ENCODE assay signal across 24 cellular contexts in the genomic region with DNA sequence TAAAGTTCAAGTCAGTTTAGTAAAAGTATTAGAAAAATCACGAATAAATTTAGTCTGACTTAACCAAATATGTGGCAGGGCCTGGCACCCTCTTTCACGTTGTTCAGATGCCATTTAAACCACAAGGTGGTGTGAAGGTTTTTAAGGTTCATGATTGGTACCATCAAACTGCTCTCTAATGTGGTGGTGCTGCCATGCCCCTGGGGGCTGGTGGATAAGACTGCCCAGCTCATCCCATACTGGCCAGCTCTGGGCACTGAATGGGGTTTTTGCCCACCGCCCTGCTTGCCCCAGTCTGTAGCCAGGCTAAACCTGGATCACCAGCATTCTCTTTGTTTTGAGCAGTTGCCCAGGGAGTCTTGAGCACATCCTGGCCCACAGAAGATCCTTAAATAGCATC.
"Had no signal": no experiment of that assay in that cellular context is flagged by ENCODE, and none has a peak within 500 bp of the region (broad histone marks: within the 10 kb centered on the region; RNA-seq: fewer than 3 reads in every experiment).

No MANE protein-coding gene starts in this region.

- H3K27me3 ChIP-seq: foreskin keratinocyte, heart left ventricle, hepatocyte, stomach, thyroid gland, vagina had no signal

- H3K4me3 ChIP-seq: gastroesophageal sphincter, heart left ventricle, hepatocyte, stomach, thyroid gland, vagina had no signal

- ATAC-seq: esophagus mucosa; foreskin keratinocyte; gastroesophageal sphincter; heart left ventricle; left lobe of liver; naive thymus-derived CD8-positive, alpha-beta T cell; sciatic nerve; stimulated activated effector memory CD8-positive, alpha-beta T cell treated with anti-CD3 and anti-CD28 coated beads, Interleukin-12 subunit alpha, Interleukin-12 subunit beta, amount 100 ng/mL, for 72 hours had no signal

- H3K4me3 Mint-ChIP-seq: naive thymus-derived CD8-positive, alpha-beta T cell; nephron progenitor cell; stimulated activated effector memory CD8-positive, alpha-beta T cell treated with anti-CD3 and anti-CD28 coated beads, Interleukin-12 subunit alpha, Interleukin-12 subunit beta, amount 100 ng/mL, for 72 hours had no signal

- H3K4me1 Mint-ChIP-seq: naive thymus-derived CD8-positive, alpha-beta T cell; nephron progenitor cell; stimulated activated effector memory CD8-positive, alpha-beta T cell treated with anti-CD3 and anti-CD28 coated beads, Interleukin-12 subunit alpha, Interleukin-12 subunit beta, amount 100 ng/mL, for 72 hours had no signal

- H3K4me1 ChIP-seq: foreskin keratinocyte, gastroesophageal sphincter, heart left ventricle, parathyroid adenoma, stomach, vagina had no signal

- H3K27ac ChIP-seq: epithelial cell of prostate, foreskin keratinocyte, gastroesophageal sphincter, heart left ventricle, hepatocyte, parathyroid adenoma, stomach, vagina had no signal

- H2AFZ ChIP-seq: hepatocyte, parathyroid adenoma had no signal

- H3K9me3 ChIP-seq: gastroesophageal sphincter, heart left ventricle, stomach, thyroid gland, vagina had no signal

- FAIRE-seq: kidney had no signal

- H3K9me3 Mint-ChIP-seq: naive thymus-derived CD8-positive, alpha-beta T cell; nephron progenitor cell; stimulated activated effector memory CD8-positive, alpha-beta T cell treated with anti-CD3 and anti-CD28 coated beads, Interleukin-12 subunit alpha, Interleukin-12 subunit beta, amount 100 ng/mL, for 72 hours had no signal

- H3K36me3 ChIP-seq: gastroesophageal sphincter, heart left ventricle, stomach, thyroid gland, vagina had no signal

- H3K27ac Mint-ChIP-seq: naive thymus-derived CD8-positive, alpha-beta T cell; nephron progenitor cell; progenitor cell of endocrine pancreas; stimulated activated effector memory CD8-positive, alpha-beta T cell treated with anti-CD3 and anti-CD28 coated beads, Interleukin-12 subunit alpha, Interleukin-12 subunit beta, amount 100 ng/mL, for 72 hours had no signal

- H3K36me3 Mint-ChIP-seq: naive thymus-derived CD8-positive, alpha-beta T cell; stimulated activated effector memory CD8-positive, alpha-beta T cell treated with anti-CD3 and anti-CD28 coated beads, Interleukin-12 subunit alpha, Interleukin-12 subunit beta, amount 100 ng/mL, for 72 hours had no signal

- H3K9ac ChIP-seq: parathyroid adenoma had no signal

- H3K79me2 ChIP-seq: hepatocyte, parathyroid adenoma had no signal

- DNase-seq: cortex of kidney; effector CD4-positive, alpha-beta T cell; foreskin keratinocyte; heart left ventricle; kidney; mammary epithelial cell; naive thymus-derived CD8-positive, alpha-beta T cell; nephron progenitor cell; occipital lobe; stimulated activated CD4-positive, alpha-beta T cell treated with anti-CD3 and anti-CD28 coated beads, Interleukin-2, amount 100 ng/mL, for 24 hours; stimulated activated CD4-positive, alpha-beta T cell treated with anti-CD3 and anti-CD28 coated beads, Interleukin-4, amount 100 ng/mL, for 24 hours; stimulated activated naive CD4-positive, alpha-beta T cell treated with Interleukin-2 at 50 U/mL for 16 hours; stomach; thyroid gland had no signal

- H3K4me2 ChIP-seq: hepatocyte had no signal
